In genomic region chr10:25455980-25456567, GRCh38 we compare ENCODE assay signal across 1 cellular context.
A peak's percentile ranks its signal among the peaks of the same experiment; 100 is the strongest.
TF ChIP-seq lines count a peak whose summit lies in the region.

No MANE protein-coding gene starts in this region.

TF ChIP-seq in K562, 482 proteins besides CTCF, POLR2A, EP300 and RAD21 (continued from another document):
- TF ChIP-seq SOX6 (IDR thresholded peaks at IDR 0.05) (0 out of 2 replicates have a peak, but pooled peaks have one; percentile 9), NBN (IDR thresholded peaks at IDR 0.05; ENCODE audit: low read depth) (0 out of 2 replicates have a peak, but pooled peaks have one; percentile 46), ARID1B (IDR thresholded peaks at IDR 0.05) (0 out of 2 replicates have a peak, but pooled peaks have one; percentile 16), DPF2 (IDR thresholded peaks at IDR 0.05) (peak; percentile 61; the same call in 1 of the 2 replicates), BRD9 (IDR thresholded peaks at IDR 0.05; ENCODE audit: low read depth, partially characterized antibody) (peak; percentile 71)
